Comparison of ENCODE assay signal across 17 cellular contexts in the genomic region with DNA sequence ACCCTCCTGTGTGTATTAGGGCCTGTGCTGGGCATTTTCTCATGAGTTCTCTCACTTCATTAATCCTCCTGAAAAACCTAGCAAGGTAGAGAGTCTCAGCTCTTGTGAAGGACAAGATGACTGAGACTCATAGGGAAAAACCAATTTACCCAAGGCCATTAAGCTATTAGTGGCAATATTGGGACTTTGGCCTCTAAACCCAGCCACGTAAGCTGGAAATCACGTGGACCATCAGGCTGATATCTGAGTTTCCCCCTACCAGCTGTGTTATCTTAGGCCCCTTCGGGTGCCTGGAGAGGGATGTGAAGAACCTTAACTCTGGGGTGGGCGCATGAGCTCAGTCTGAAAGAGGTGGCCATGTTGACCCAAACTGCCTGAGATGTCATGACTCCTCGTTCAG.
"Had no signal": no experiment of that assay in that cellular context is flagged by ENCODE, and none has a peak within 500 bp of the region (broad histone marks: within the 10 kb centered on the region; RNA-seq: fewer than 3 reads in every experiment).

No MANE protein-coding gene starts in this region.

- H3K9me3 Mint-ChIP-seq: naive B cell, type B pancreatic cell had no signal

- DNase-seq: dermis blood vessel endothelial cell; esophagus squamous epithelium; foreskin fibroblast; left colon; mesendoderm; naive B cell; psoas muscle; retina; right lobe of liver; stimulated activated CD4-positive, alpha-beta T cell treated with anti-CD3 and anti-CD28 coated beads, Interleukin-2, amount 100 ng/mL, for 24 hours; stimulated activated CD4-positive, alpha-beta T cell treated with anti-CD3 and anti-CD28 coated beads, Interleukin-4, amount 100 ng/mL, for 4 hours; stimulated activated naive CD4-positive, alpha-beta T cell; stomach; substantia nigra had no signal

- H3K27me3 Mint-ChIP-seq: naive B cell, type B pancreatic cell had no signal

- H3K27ac Mint-ChIP-seq: type B pancreatic cell had no signal

- H3K4me1 ChIP-seq: esophagus squamous epithelium, gastroesophageal sphincter, right lobe of liver had no signal

- H3K36me3 ChIP-seq: esophagus squamous epithelium, neutrophil, right lobe of liver, stomach had no signal

- H3K4me3 ChIP-seq: esophagus squamous epithelium, gastroesophageal sphincter, psoas muscle, right lobe of liver, stomach had no signal

- H3K9me3 ChIP-seq: esophagus squamous epithelium, gastroesophageal sphincter, neutrophil, psoas muscle, right lobe of liver, stomach had no signal

- ATAC-seq: gastroesophageal sphincter, left colon, psoas muscle, right lobe of liver had no signal

- H3K4me3 Mint-ChIP-seq: type B pancreatic cell had no signal

- H3K27ac ChIP-seq: esophagus squamous epithelium, gastroesophageal sphincter, neutrophil, psoas muscle, right lobe of liver, stomach had no signal

- H3K27me3 ChIP-seq: esophagus squamous epithelium, gastroesophageal sphincter, neutrophil, right lobe of liver, stomach had no signal
